ENCODE assay signal across 12 cellular contexts in genomic region chr4:1549638-1550035, GRCh38.
"Had no signal": no experiment of that assay in that cellular context is flagged by ENCODE, and none has a peak within 500 bp of the region (broad histone marks: within the 10 kb centered on the region; RNA-seq: fewer than 3 reads in every experiment).

No MANE protein-coding gene starts in this region.

- FAIRE-seq: endometrium, keratinocyte, pancreas had no signal

- H3K9ac ChIP-seq: neural progenitor cell had no signal

- H3K36me3 ChIP-seq: gastrocnemius medialis, neural progenitor cell, pancreas, sigmoid colon, stomach, thoracic aorta, transverse colon had no signal

- H3K4me2 ChIP-seq: neural progenitor cell had no signal

- H2AFZ ChIP-seq: neural progenitor cell had no signal

- DNase-seq: gastrocnemius medialis, left colon, occipital lobe, sigmoid colon, stomach, transverse colon had no signal

- H3K9me3 ChIP-seq: gastrocnemius medialis, pancreas, sigmoid colon, stomach, thoracic aorta, transverse colon had no signal

- H3K4me1 ChIP-seq: neural progenitor cell, pancreas had no signal

- H3K4me3 ChIP-seq: neural progenitor cell had no signal

- H3K27ac ChIP-seq: neural progenitor cell, pancreas, skin epidermis had no signal
